26 cellular contexts compared by ENCODE assay signal in the genomic region with DNA sequence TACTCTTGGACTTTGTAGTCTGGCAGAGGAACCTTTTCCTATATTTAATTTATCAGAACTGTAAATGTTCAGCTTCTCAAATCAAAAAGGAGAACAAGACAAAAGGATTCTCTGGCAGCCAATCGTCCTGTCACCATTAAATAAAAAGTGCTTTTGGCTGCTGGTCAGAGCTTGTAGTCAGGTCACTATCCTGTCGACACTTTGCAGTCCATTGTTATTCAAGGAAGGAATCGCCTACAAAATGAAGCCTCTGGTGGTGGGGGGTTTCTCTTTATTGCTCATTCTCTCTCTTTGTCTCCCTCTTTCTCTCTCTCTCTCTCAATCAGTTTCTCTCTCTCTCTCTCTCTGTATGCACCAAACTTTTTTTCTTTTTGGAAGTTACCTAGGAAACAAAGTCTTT.
"Had no signal": no experiment of that assay in that cellular context is flagged by ENCODE, and none has a peak within 500 bp of the region (broad histone marks: within the 10 kb centered on the region; RNA-seq: fewer than 3 reads in every experiment).

No MANE protein-coding gene starts in this region.

- H3K36me3 Mint-ChIP-seq: activated CD4-positive, alpha-beta memory T cell treated with anti-CD3 and anti-CD28 coated beads for 36 hours; stimulated activated effector memory CD8-positive, alpha-beta T cell treated with anti-CD3 and anti-CD28 coated beads, Interleukin-12 subunit alpha, Interleukin-12 subunit beta, amount 100 ng/mL, for 72 hours had no signal

- H3K27ac ChIP-seq: body of pancreas, esophagus muscularis mucosa, left lung, parathyroid adenoma, right lobe of liver, tibial artery had no signal

- H3K79me2 ChIP-seq: parathyroid adenoma had no signal

- H3K4me3 Mint-ChIP-seq: activated CD4-positive, alpha-beta memory T cell treated with anti-CD3 and anti-CD28 coated beads for 36 hours; dendritic cell treated with granulocyte-macrophage colony-stimulating factor and Interleukin-4, amounts not matched to agents 40 ng/mL and 50 ng/mL, for 4 days; naive thymus-derived CD4-positive, alpha-beta T cell; stimulated activated effector memory CD8-positive, alpha-beta T cell treated with anti-CD3 and anti-CD28 coated beads, Interleukin-12 subunit alpha, Interleukin-12 subunit beta, amount 100 ng/mL, for 72 hours; stimulated activated naive CD8-positive, alpha-beta T cell treated with anti-CD3 and anti-CD28 coated beads, Interleukin-15, amount 100 ng/mL, for 72 hours; T-helper 1 cell treated with Interleukin-12 subunit alpha and Interleukin-12 subunit beta and Interleukin-4 antibody, amounts not matched to agents 30 μg/mL and 1 μg/mL, for 36 hours had no signal

- H2AFZ ChIP-seq: parathyroid adenoma had no signal

- ATAC-seq: body of pancreas; left lung; naive thymus-derived CD4-positive, alpha-beta T cell; right lobe of liver; stimulated activated effector memory CD8-positive, alpha-beta T cell treated with anti-CD3 and anti-CD28 coated beads, Interleukin-12 subunit alpha, Interleukin-12 subunit beta, amount 100 ng/mL, for 72 hours; stimulated activated naive CD8-positive, alpha-beta T cell treated with anti-CD3 and anti-CD28 coated beads, Interleukin-15, amount 100 ng/mL, for 72 hours had no signal

- H3K4me1 ChIP-seq: left lung, parathyroid adenoma, right lobe of liver, tibial artery had no signal

- H3K36me3 ChIP-seq: esophagus muscularis mucosa, left lung, right lobe of liver, tibial artery had no signal

- H3K27me3 Mint-ChIP-seq: activated CD4-positive, alpha-beta memory T cell treated with anti-CD3 and anti-CD28 coated beads for 36 hours; naive thymus-derived CD4-positive, alpha-beta T cell; stimulated activated naive CD8-positive, alpha-beta T cell treated with anti-CD3 and anti-CD28 coated beads, Interleukin-15, amount 100 ng/mL, for 72 hours had no signal

- H3K9ac ChIP-seq: parathyroid adenoma had no signal

- H3K4me3 ChIP-seq: body of pancreas, esophagus muscularis mucosa, left lung, lung, right lobe of liver, tibial artery had no signal

- H3K27ac Mint-ChIP-seq: activated CD4-positive, alpha-beta memory T cell treated with anti-CD3 and anti-CD28 coated beads for 36 hours; dendritic cell treated with granulocyte-macrophage colony-stimulating factor and Interleukin-4, amounts not matched to agents 40 ng/mL and 50 ng/mL, for 4 days; naive thymus-derived CD4-positive, alpha-beta T cell; stimulated activated effector memory CD8-positive, alpha-beta T cell treated with anti-CD3 and anti-CD28 coated beads, Interleukin-12 subunit alpha, Interleukin-12 subunit beta, amount 100 ng/mL, for 72 hours; stimulated activated naive CD8-positive, alpha-beta T cell treated with anti-CD3 and anti-CD28 coated beads, Interleukin-15, amount 100 ng/mL, for 72 hours; T-helper 1 cell treated with Interleukin-12 subunit alpha and Interleukin-12 subunit beta and Interleukin-4 antibody, amounts not matched to agents 30 μg/mL and 1 μg/mL, for 36 hours had no signal

- DNase-seq: activated CD4-positive, alpha-beta memory T cell treated with anti-CD3 and anti-CD28 coated beads for 36 hours; activated CD4-positive, alpha-beta T cell treated with anti-CD3 and anti-CD28 coated beads for 4 hours; activated CD4-positive, CD25-positive, alpha-beta regulatory T cell; activated effector memory CD4-positive, alpha-beta T cell treated with anti-CD3 and anti-CD28 coated beads, Interleukin-2, amount 50 U/mL, for 16 hours; activated naive CD4-positive, alpha-beta T cell treated with anti-CD3 and anti-CD28 coated beads, Interleukin-2, amount 50 U/mL, for 16 hours; activated T-cell treated with anti-CD3 and anti-CD28 coated beads, Interleukin-2, amount 50 U/mL, for 48 hours; anterior cingulate cortex; body of pancreas; effector memory CD4-positive, alpha-beta T cell; glutamatergic neuron; hippocampal formation; kidney glomerular epithelial cell; left lung; naive thymus-derived CD4-positive, alpha-beta T cell; right lobe of liver; small intestine; stimulated activated CD4-positive, alpha-beta T cell treated with anti-CD3 and anti-CD28 coated beads, Interleukin-2, amount 100 ng/mL, for 24 hours; stimulated activated naive CD8-positive, alpha-beta T cell treated with anti-CD3 and anti-CD28 coated beads, Interleukin-15, amount 100 ng/mL, for 72 hours; T1000; tibial artery had no signal

- H3K9me3 ChIP-seq: body of pancreas, esophagus muscularis mucosa, left lung, right lobe of liver, tibial artery had no signal

- H3K4me1 Mint-ChIP-seq: stimulated activated effector memory CD8-positive, alpha-beta T cell treated with anti-CD3 and anti-CD28 coated beads, Interleukin-12 subunit alpha, Interleukin-12 subunit beta, amount 100 ng/mL, for 72 hours; stimulated activated naive CD8-positive, alpha-beta T cell treated with anti-CD3 and anti-CD28 coated beads, Interleukin-15, amount 100 ng/mL, for 72 hours had no signal

- H3K9me3 Mint-ChIP-seq: activated CD4-positive, alpha-beta memory T cell treated with anti-CD3 and anti-CD28 coated beads for 36 hours; stimulated activated effector memory CD8-positive, alpha-beta T cell treated with anti-CD3 and anti-CD28 coated beads, Interleukin-12 subunit alpha, Interleukin-12 subunit beta, amount 100 ng/mL, for 72 hours; stimulated activated naive CD8-positive, alpha-beta T cell treated with anti-CD3 and anti-CD28 coated beads, Interleukin-15, amount 100 ng/mL, for 72 hours; T-helper 1 cell treated with Interleukin-12 subunit alpha and Interleukin-12 subunit beta and Interleukin-4 antibody, amounts not matched to agents 30 μg/mL and 1 μg/mL, for 36 hours had no signal

- H3K27me3 ChIP-seq: body of pancreas, esophagus muscularis mucosa, left lung, right lobe of liver, tibial artery had no signal
